Comparison of ENCODE assay signal across 13 cellular contexts in genomic region chr11:22392561-22392960, GRCh38. TPM values are rescaled to one million over a fixed set of nuclear protein-coding genes. Genes with fewer than 3 reads are reported as not detected.
DNase-seq lines count a peak whose midpoint lies in the region; ATAC-seq and TF ChIP-seq lines count a peak whose summit lies in the region.
"Had no signal": no experiment of that assay in that cellular context is flagged by ENCODE, and none has a peak within 500 bp of the region (broad histone marks: within the 10 kb centered on the region; RNA-seq: fewer than 3 reads in every experiment).

No MANE protein-coding gene starts in this region.

- no peak for TF ChIP-seq POLR2A in erythroblast (IDR thresholded peaks at IDR 0.05; ENCODE audit: low read length)

- ATAC-seq in GM18909 (IDR thresholded peaks at IDR 0.05; ENCODE audit: poor library complexity, unreplicated experiment), result no peak
- ATAC-seq: GM23338, K562 had no signal

- H3K4me3 ChIP-seq in fibroblast of pulmonary artery (replicated peaks; ENCODE audit: low read depth, low read length), result no peak overlapping the region
- H3K4me3 ChIP-seq: BLaER1, GM23338, K562 had no signal

- peak; percentile 42 for DNase-seq in HS-5 (ENCODE audit: low read depth)
- peak; percentile 30 for DNase-seq in dermis blood vessel endothelial cell
- peak; percentile 71 for DNase-seq in fibroblast of pulmonary artery (ENCODE audit: low read depth)
- DNase-seq in erythroblast (lab: John Stamatoyannopoulos, UW), result no peak
- DNase-seq in HK-2 (ENCODE audit: unreplicated experiment), result no peak
- no peak for DNase-seq in A172 (ENCODE audit: low spot score)
- DNase-seq: AML-193, DMS53, H7 had no signal

- TF ChIP-seq CTCF in fibroblast of pulmonary artery (IDR thresholded peaks at IDR 0.05; ENCODE audit: low read length, missing control alignments), result no peak

RNA-seq across cellular contexts. Expression of gene SLC17A6, which starts 54.4 kb away (rescaled TPM):
- total RNA-seq in dermis blood vessel endothelial cell, result not detected in 2 replicates
- not detected in 2 replicates for total RNA-seq in A172 (2014; rRNA removed; shearing (Covaris generic))
- total RNA-seq: H7, K562 had no signal

Comparison
In these comparisons a context has a peak if more than half of its experiments do, and no peak if none do; other contexts are left out.
1. DNase-seq: peak in HS-5 (single experiment), dermis blood vessel endothelial cell (single experiment) and fibroblast of pulmonary artery (single experiment); none in erythroblast (0 of 2), HK-2 (single experiment) and A172 (single experiment).